9 cellular contexts compared by ENCODE assay signal in genomic region chr20:63639093-63639860, GRCh38. TPM values are rescaled to one million over a fixed set of nuclear protein-coding genes. Genes with fewer than 3 reads are reported as not detected.
A peak's percentile ranks its signal among the peaks of the same experiment; 100 is the strongest.
DNase-seq lines count a peak whose midpoint lies in the region; ATAC-seq and TF ChIP-seq lines count a peak whose summit lies in the region.
"Had no signal": no experiment of that assay in that cellular context is flagged by ENCODE, and none has a peak within 500 bp of the region (broad histone marks: within the 10 kb centered on the region; RNA-seq: fewer than 3 reads in every experiment).

No MANE protein-coding gene starts in this region.

- H3K36me3 ChIP-seq in left lung (no peaks in the 10 kb centered on the region), ascending aorta (no peaks in the 10 kb centered on the region), aorta (ENCODE audit: control insufficient read depth in 1 of 2, insufficient read depth in 2 of 2, low read length in 1 of 2) (no peaks in the 10 kb centered on the region)

- H3K4me3 ChIP-seq in left lung = peak overlapping the region in 1 of 2 donors; percentile 63
- H3K4me3 ChIP-seq in ascending aorta = no peak overlapping the region
- no peak overlapping the region for H3K4me3 ChIP-seq in aorta (ENCODE audit: low read length in 2 of 2)

- 73% methylated on average over 15 of the region's 15 CpGs for WGBS in aorta, 2 donors

- H3K27ac ChIP-seq in left lung = peak overlapping the region; percentile 58 to 75
- H3K27ac ChIP-seq in ascending aorta = peak overlapping the region in 1 of 2 donors; percentile 40
- H3K27ac ChIP-seq in aorta (ENCODE audit: low read depth in 1 of 2, low read length in 2 of 2) = no peak overlapping the region

- DNase-seq in NAMALWA (ENCODE audit: low spot score) = peak; percentile 80
- peak; percentile 77 for DNase-seq in activated T-cell treated with anti-CD3 and anti-CD28 coated beads, Interleukin-2, amount 50 U/mL, for 24 hours
- no peak for DNase-seq in left lung
- DNase-seq in stimulated activated naive CD8-positive, alpha-beta T cell treated with anti-CD3 and anti-CD28 coated beads, Interleukin-15, Interleukin-2, amounts not matched to agents 100 U/mL and 50 U/mL, for 24 hours = peak; percentile 80
- DNase-seq in NCI-H128 (lab: John Stamatoyannopoulos, UW; ENCODE audit: unreplicated experiment) = no peak
- DNase-seq in ascending aorta (ENCODE audit: low spot score in 2 of 2) = no peak
- no peak for DNase-seq in aorta

- H3K27me3 ChIP-seq in left lung (no peaks in the 10 kb centered on the region), ascending aorta (no peaks in the 10 kb centered on the region), aorta (ENCODE audit: control insufficient read depth in 1 of 2, insufficient read depth in 2 of 2, low read length in 1 of 2) (no peaks in the 10 kb centered on the region)

- peaks cover 52% of the 10 kb centered on the region for H3K4me1 Mint-ChIP-seq in activated T-cell treated with anti-CD3 and anti-CD28 coated beads, Interleukin-2, amount 50 U/mL, for 24 hours (ENCODE audit: low read depth)

- H3K27me3 Mint-ChIP-seq in activated T-cell treated with anti-CD3 and anti-CD28 coated beads, Interleukin-2, amount 50 U/mL, for 24 hours = no peaks in the 10 kb centered on the region

- H3K4me1 ChIP-seq in left lung (peaks cover 0 to 66% of the 10 kb centered on the region in 2 donors), ascending aorta (peaks cover 6 to 7% of the 10 kb centered on the region in 2 donors), aorta (ENCODE audit: control insufficient read depth in 1 of 2, insufficient read depth in 2 of 2, low read length in 2 of 2) (no peaks in the 10 kb centered on the region)

- peaks cover 3% of the 10 kb centered on the region for H3K36me3 Mint-ChIP-seq in activated T-cell treated with anti-CD3 and anti-CD28 coated beads, Interleukin-2, amount 50 U/mL, for 24 hours (ENCODE audit: low read depth)

- H3K9me3 Mint-ChIP-seq in activated T-cell treated with anti-CD3 and anti-CD28 coated beads, Interleukin-2, amount 50 U/mL, for 24 hours = no peaks in the 10 kb centered on the region

- H3K4me3 Mint-ChIP-seq in activated T-cell treated with anti-CD3 and anti-CD28 coated beads, Interleukin-2, amount 50 U/mL, for 24 hours = peak overlapping the region; percentile 82

- intact Hi-C loops in left lung (cut with DNase I) = no loop called here
- intact Hi-C loops in ascending aorta (cut with DNase I) = loop anchor here (5.0 kb wide), 1 partner anchor 408 kb away; the partner anchor contains the start of gene SOX18
- intact Hi-C loops in aorta (cut with DNase I) = no loop called here

- TF ChIP-seq CTCF in left lung (IDR thresholded peaks at IDR 0.05) (no peak), ascending aorta (IDR thresholded peaks at IDR 0.05) (no peak)

- no peaks in the 10 kb centered on the region for H3K9me3 ChIP-seq in left lung
- no peaks in the 10 kb centered on the region for H3K9me3 ChIP-seq in ascending aorta
- H3K9me3 ChIP-seq in aorta (ENCODE audit: control insufficient read depth, low read length) = no peaks in the 10 kb centered on the region

- H3K27ac Mint-ChIP-seq in activated T-cell treated with anti-CD3 and anti-CD28 coated beads, Interleukin-2, amount 50 U/mL, for 24 hours = peak overlapping the region; percentile 98

- no peak for ATAC-seq in left lung
- ATAC-seq in stimulated activated naive CD8-positive, alpha-beta T cell treated with anti-CD3 and anti-CD28 coated beads, Interleukin-15, Interleukin-2, amounts not matched to agents 100 U/mL and 50 U/mL, for 24 hours = peak; percentile 75
- no peak for ATAC-seq in aorta (ENCODE audit: low FRiP score)
- no peak for ATAC-seq in GM19452 (IDR thresholded peaks at IDR 0.05; ENCODE audit: unreplicated experiment)

RNA-seq across cellular contexts. Expression of gene GMEB2, which starts 12.4 kb away (rescaled TPM):
- total RNA-seq in left lung = 1 to 10 TPM; 8.1 to 9.8 TPM
- 14.0 TPM for total RNA-seq in ascending aorta
- 10 to 100 TPM; 10.2 to 10.3 TPM for total RNA-seq in aorta
- 1 to 10 TPM; 3.9 to 9.6 TPM for polyA plus RNA-seq in aorta

RNA-seq across cellular contexts. Expression of gene STMN3, which starts 13.9 kb away (rescaled TPM):
- total RNA-seq in left lung (10 to 100 TPM; 12.6 to 13.1 TPM), ascending aorta (37.0 TPM), aorta (10 to 100 TPM; 10.5 to 31.2 TPM)
- 10 to 100 TPM; 11.3 to 26.1 TPM for polyA plus RNA-seq in aorta

RNA-seq across cellular contexts. Expression of gene RTEL1, which starts 18.8 kb away (rescaled TPM):
- total RNA-seq in left lung (10 to 100 TPM; 22.3 to 38.8 TPM), ascending aorta (80.6 TPM), aorta (10 to 100 TPM; 35.5 to 43.0 TPM)
- 100 to 1,000 TPM in 1 of 2 donors, 1 to 10 TPM in 1; 6.8 to 114 TPM for polyA plus RNA-seq in aorta

RNA-seq across cellular contexts. Expression of gene TNFRSF6B, which starts 57.2 kb away (rescaled TPM):
- total RNA-seq in left lung = 10 to 100 TPM in 1 of 2 donors, 1 to 10 TPM in 1; 3.6 to 17.6 TPM
- 119 TPM for total RNA-seq in ascending aorta
- total RNA-seq in aorta = 10 to 100 TPM in 1 of 2 donors, 1 to 10 TPM in 1; 5.9 to 11.5 TPM
- polyA plus RNA-seq in aorta = 10 to 100 TPM in 1 of 2 donors, 1 to 10 TPM in 1; 2.1 to 73.9 TPM
- total RNA-seq: T-helper 2 cell treated with Interferon-gamma antibody and Interleukin-4, amounts not matched to agents 100 ng/mL and 5 ng/mL, for 36 hours had no signal

Comparison
In these comparisons a context has a peak if more than half of its experiments do, and no peak if none do; other contexts are left out.
1. DNase-seq: peak in NAMALWA (single experiment), activated T-cell treated with anti-CD3 and anti-CD28 coated beads, Interleukin-2, amount 50 U/mL, for 24 hours (single experiment) and stimulated activated naive CD8-positive, alpha-beta T cell treated with anti-CD3 and anti-CD28 coated beads, Interleukin-15, Interleukin-2, amounts not matched to agents 100 U/mL and 50 U/mL, for 24 hours (single experiment); none in left lung (0 of 2), NCI-H128 (single experiment), ascending aorta (0 of 2) and aorta (0 of 2).
2. H3K27ac ChIP-seq: peak in left lung (2 of 2); none in aorta (0 of 2).